1 cellular context compared by ENCODE assay signal in the genomic region with DNA sequence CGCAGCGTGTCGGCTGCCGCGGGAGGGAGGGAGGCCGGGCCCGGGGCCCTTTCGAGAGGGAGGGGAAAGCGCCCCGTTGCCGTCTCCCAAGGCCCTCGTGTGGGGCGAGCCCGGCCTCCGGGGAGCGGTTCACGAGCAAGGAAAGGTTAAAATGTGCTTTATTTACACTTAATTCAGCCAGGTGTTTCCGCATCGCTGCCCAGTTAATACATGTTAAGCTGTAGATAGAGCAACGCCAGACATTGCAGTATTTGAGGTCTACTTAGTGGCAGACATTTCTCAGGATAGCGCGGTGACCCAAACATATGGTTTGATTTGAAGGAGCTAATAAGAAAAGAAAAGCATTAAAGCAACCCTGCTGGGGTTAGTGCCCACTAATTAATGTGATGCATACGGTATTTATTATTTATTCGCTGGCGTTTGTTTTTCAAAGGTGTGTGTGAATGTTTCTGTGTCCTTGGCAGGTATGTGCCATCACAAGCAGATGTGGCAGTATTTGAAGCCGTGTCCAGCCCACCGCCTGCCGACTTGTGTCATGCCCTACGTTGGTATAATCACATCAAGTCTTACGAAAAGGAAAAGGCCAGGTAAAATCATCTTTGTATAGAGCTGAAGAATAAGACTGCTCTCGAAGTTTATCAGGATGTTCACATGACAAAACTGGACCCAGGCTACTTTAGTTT.
A peak's percentile ranks its signal among the peaks of the same experiment; 100 is the strongest.
TF ChIP-seq lines count a peak whose summit lies in the region.

No MANE protein-coding gene starts in this region.

TF ChIP-seq in HepG2, 621 proteins besides CTCF, POLR2A, EP300 and RAD21 (continued from another document and continues in another):
- TF ChIP-seq, protein P1, sequence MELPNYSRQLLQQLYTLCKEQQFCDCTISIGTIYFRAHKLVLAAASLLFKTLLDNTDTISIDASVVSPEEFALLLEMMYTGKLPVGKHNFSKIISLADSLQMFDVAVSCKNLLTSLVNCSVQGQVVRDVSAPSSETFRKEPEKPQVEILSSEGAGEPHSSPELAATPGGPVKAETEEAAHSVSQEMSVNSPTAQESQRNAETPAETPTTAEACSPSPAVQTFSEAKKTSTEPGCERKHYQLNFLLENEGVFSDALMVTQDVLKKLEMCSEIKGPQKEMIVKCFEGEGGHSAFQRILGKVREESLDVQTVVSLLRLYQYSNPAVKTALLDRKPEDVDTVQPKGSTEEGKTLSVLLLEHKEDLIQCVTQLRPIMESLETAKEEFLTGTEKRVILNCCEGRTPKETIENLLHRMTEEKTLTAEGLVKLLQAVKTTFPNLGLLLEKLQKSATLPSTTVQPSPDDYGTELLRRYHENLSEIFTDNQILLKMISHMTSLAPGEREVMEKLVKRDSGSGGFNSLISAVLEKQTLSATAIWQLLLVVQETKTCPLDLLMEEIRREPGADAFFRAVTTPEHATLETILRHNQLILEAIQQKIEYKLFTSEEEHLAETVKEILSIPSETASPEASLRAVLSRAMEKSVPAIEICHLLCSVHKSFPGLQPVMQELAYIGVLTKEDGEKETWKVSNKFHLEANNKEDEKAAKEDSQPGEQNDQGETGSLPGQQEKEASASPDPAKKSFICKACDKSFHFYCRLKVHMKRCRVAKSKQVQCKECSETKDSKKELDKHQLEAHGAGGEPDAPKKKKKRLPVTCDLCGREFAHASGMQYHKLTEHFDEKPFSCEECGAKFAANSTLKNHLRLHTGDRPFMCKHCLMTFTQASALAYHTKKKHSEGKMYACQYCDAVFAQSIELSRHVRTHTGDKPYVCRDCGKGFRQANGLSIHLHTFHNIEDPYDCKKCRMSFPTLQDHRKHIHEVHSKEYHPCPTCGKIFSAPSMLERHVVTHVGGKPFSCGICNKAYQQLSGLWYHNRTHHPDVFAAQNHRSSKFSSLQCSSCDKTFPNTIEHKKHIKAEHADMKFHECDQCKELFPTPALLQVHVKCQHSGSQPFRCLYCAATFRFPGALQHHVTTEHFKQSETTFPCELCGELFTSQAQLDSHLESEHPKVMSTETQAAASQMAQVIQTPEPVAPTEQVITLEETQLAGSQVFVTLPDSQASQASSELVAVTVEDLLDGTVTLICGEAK (IDR thresholded peaks at IDR 0.05), result no peak
- TF ChIP-seq, protein P1 (CRISPR knock-in tag; IDR thresholded peaks at IDR 0.05), result 0 out of 2 replicates have a peak, but pooled peaks have one; percentile 59
- TF ChIP-seq TP53 (CRISPR knock-in tag; conservative IDR thresholded peaks at IDR 0.05) (no peak), MIER3 (CRISPR knock-in tag; IDR thresholded peaks at IDR 0.05; ENCODE audit: borderline replicate concordance) (no peak), POLR2G (IDR thresholded peaks at IDR 0.05; ENCODE audit: low read depth, low read length) (no peak), ISL2 (CRISPR knock-in tag; IDR thresholded peaks at IDR 0.05) (no peak), ZNF232 (CRISPR knock-in tag; IDR thresholded peaks at IDR 0.05; ENCODE audit: borderline replicate concordance) (no peak; the same call in 1 of the 2 replicates), BHLHE40 (IDR thresholded peaks at IDR 0.05; ENCODE audit: low read length) (no peak), MAFG (CRISPR knock-in tag; IDR thresholded peaks at IDR 0.05) (no peak), ZNF567 (CRISPR knock-in tag; IDR thresholded peaks at IDR 0.05; ENCODE audit: borderline replicate concordance) (no peak), ZNF264 (CRISPR knock-in tag; IDR thresholded peaks at IDR 0.05) (no peak), RFX5 (IDR thresholded peaks at IDR 0.05; ENCODE audit: low read depth, low read length) (no peak), ZNF703 (CRISPR knock-in tag; IDR thresholded peaks at IDR 0.05; ENCODE audit: borderline replicate concordance) (no peak), ZSCAN25 (CRISPR knock-in tag; IDR thresholded peaks at IDR 0.05) (no peak), ZNF746 (CRISPR knock-in tag; IDR thresholded peaks at IDR 0.05) (no peak), ZNF10 (CRISPR knock-in tag; IDR thresholded peaks at IDR 0.05; ENCODE audit: borderline replicate concordance, low read depth) (no peak), ZNF644 (CRISPR knock-in tag; IDR thresholded peaks at IDR 0.05; ENCODE audit: low read depth) (no peak), HOXA7 (CRISPR knock-in tag; IDR thresholded peaks at IDR 0.05) (peak; percentile 34; the same call in 1 of the 2 replicates)
- TF ChIP-seq, protein P2, sequence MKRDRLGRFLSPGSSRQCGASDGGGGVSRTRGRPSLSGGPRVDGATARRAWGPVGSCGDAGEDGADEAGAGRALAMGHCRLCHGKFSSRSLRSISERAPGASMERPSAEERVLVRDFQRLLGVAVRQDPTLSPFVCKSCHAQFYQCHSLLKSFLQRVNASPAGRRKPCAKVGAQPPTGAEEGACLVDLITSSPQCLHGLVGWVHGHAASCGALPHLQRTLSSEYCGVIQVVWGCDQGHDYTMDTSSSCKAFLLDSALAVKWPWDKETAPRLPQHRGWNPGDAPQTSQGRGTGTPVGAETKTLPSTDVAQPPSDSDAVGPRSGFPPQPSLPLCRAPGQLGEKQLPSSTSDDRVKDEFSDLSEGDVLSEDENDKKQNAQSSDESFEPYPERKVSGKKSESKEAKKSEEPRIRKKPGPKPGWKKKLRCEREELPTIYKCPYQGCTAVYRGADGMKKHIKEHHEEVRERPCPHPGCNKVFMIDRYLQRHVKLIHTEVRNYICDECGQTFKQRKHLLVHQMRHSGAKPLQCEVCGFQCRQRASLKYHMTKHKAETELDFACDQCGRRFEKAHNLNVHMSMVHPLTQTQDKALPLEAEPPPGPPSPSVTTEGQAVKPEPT (CRISPR knock-in tag; IDR thresholded peaks at IDR 0.05; ENCODE audit: low read depth), result no peak; the same call in 1 of the 2 replicates
- TF ChIP-seq, protein P3, sequence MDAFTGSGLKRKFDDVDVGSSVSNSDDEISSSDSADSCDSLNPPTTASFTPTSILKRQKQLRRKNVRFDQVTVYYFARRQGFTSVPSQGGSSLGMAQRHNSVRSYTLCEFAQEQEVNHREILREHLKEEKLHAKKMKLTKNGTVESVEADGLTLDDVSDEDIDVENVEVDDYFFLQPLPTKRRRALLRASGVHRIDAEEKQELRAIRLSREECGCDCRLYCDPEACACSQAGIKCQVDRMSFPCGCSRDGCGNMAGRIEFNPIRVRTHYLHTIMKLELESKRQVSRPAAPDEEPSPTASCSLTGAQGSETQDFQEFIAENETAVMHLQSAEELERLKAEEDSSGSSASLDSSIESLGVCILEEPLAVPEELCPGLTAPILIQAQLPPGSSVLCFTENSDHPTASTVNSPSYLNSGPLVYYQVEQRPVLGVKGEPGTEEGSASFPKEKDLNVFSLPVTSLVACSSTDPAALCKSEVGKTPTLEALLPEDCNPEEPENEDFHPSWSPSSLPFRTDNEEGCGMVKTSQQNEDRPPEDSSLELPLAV (CRISPR knock-in tag; conservative IDR thresholded peaks at IDR 0.05; ENCODE audit: low read depth), result no peak
- TF ChIP-seq, protein P4, sequence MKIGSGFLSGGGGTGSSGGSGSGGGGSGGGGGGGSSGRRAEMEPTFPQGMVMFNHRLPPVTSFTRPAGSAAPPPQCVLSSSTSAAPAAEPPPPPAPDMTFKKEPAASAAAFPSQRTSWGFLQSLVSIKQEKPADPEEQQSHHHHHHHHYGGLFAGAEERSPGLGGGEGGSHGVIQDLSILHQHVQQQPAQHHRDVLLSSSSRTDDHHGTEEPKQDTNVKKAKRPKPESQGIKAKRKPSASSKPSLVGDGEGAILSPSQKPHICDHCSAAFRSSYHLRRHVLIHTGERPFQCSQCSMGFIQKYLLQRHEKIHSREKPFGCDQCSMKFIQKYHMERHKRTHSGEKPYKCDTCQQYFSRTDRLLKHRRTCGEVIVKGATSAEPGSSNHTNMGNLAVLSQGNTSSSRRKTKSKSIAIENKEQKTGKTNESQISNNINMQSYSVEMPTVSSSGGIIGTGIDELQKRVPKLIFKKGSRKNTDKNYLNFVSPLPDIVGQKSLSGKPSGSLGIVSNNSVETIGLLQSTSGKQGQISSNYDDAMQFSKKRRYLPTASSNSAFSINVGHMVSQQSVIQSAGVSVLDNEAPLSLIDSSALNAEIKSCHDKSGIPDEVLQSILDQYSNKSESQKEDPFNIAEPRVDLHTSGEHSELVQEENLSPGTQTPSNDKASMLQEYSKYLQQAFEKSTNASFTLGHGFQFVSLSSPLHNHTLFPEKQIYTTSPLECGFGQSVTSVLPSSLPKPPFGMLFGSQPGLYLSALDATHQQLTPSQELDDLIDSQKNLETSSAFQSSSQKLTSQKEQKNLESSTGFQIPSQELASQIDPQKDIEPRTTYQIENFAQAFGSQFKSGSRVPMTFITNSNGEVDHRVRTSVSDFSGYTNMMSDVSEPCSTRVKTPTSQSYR (CRISPR knock-in tag; IDR thresholded peaks at IDR 0.05; ENCODE audit: borderline replicate concordance), result no peak
- TF ChIP-seq, protein P5, sequence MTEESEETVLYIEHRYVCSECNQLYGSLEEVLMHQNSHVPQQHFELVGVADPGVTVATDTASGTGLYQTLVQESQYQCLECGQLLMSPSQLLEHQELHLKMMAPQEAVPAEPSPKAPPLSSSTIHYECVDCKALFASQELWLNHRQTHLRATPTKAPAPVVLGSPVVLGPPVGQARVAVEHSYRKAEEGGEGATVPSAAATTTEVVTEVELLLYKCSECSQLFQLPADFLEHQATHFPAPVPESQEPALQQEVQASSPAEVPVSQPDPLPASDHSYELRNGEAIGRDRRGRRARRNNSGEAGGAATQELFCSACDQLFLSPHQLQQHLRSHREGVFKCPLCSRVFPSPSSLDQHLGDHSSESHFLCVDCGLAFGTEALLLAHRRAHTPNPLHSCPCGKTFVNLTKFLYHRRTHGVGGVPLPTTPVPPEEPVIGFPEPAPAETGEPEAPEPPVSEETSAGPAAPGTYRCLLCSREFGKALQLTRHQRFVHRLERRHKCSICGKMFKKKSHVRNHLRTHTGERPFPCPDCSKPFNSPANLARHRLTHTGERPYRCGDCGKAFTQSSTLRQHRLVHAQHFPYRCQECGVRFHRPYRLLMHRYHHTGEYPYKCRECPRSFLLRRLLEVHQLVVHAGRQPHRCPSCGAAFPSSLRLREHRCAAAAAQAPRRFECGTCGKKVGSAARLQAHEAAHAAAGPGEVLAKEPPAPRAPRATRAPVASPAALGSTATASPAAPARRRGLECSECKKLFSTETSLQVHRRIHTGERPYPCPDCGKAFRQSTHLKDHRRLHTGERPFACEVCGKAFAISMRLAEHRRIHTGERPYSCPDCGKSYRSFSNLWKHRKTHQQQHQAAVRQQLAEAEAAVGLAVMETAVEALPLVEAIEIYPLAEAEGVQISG (CRISPR knock-in tag; IDR thresholded peaks at IDR 0.05), result no peak
- TF ChIP-seq, protein P6, sequence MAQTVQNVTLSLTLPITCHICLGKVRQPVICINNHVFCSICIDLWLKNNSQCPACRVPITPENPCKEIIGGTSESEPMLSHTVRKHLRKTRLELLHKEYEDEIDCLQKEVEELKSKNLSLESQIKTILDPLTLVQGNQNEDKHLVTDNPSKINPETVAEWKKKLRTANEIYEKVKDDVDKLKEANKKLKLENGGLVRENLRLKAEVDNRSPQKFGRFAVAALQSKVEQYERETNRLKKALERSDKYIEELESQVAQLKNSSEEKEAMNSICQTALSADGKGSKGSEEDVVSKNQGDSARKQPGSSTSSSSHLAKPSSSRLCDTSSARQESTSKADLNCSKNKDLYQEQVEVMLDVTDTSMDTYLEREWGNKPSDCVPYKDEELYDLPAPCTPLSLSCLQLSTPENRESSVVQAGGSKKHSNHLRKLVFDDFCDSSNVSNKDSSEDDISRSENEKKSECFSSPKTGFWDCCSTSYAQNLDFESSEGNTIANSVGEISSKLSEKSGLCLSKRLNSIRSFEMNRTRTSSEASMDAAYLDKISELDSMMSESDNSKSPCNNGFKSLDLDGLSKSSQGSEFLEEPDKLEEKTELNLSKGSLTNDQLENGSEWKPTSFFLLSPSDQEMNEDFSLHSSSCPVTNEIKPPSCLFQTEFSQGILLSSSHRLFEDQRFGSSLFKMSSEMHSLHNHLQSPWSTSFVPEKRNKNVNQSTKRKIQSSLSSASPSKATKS (CRISPR knock-in tag; IDR thresholded peaks at IDR 0.05), result peak; percentile 61; the same call in 1 of the 2 replicates
- TF ChIP-seq, protein P7, sequence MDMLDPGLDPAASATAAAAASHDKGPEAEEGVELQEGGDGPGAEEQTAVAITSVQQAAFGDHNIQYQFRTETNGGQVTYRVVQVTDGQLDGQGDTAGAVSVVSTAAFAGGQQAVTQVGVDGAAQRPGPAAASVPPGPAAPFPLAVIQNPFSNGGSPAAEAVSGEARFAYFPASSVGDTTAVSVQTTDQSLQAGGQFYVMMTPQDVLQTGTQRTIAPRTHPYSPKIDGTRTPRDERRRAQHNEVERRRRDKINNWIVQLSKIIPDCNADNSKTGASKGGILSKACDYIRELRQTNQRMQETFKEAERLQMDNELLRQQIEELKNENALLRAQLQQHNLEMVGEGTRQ (IDR thresholded peaks at IDR 0.05; ENCODE audit: low read depth, low read length), result no peak
- TF ChIP-seq, protein P7 (CRISPR knock-in tag; IDR thresholded peaks at IDR 0.05; ENCODE audit: borderline replicate concordance), result no peak
- TF ChIP-seq, protein P8, sequence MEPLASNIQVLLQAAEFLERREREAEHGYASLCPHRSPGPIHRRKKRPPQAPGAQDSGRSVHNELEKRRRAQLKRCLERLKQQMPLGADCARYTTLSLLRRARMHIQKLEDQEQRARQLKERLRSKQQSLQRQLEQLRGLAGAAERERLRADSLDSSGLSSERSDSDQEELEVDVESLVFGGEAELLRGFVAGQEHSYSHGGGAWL (CRISPR knock-in tag; IDR thresholded peaks at IDR 0.05), result no peak
